In genomic region chr11:431921-432320, GRCh38 we compare ENCODE assay signal across 1 cellular context.
TF ChIP-seq lines count a peak whose summit lies in the region.

No MANE protein-coding gene starts in this region.

TF ChIP-seq in HEK293, 187 proteins besides CTCF, POLR2A, EP300 and RAD21 (continued from another document):
- TF ChIP-seq HIC1 (tag by site-specific recombination; IDR thresholded peaks at IDR 0.05) = peak; percentile 47; the same call in 1 of the 2 replicates
